Comparison of ENCODE assay signal across 18 cellular contexts in the genomic region with DNA sequence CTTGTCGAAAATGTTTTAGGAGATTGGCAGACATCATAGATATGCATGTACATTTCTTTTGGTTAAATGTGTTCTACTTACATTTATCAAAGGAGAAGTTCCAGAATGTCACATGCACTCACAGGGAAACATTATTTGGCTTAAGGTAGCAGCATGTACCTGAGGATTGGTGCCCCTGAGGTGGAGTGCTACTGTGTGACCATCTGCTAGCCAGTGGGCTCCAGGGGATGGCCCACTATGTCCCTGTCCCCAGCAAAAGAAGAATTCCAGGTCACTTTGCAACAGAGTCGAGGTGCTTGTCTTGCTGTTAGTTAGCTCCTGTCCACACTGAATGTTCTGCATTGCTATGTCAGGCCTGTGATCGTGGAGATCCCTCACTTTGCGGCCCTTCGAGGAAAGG.
DNase-seq lines count a peak whose midpoint lies in the region; ATAC-seq and TF ChIP-seq lines count a peak whose summit lies in the region.
"Had no signal": no experiment of that assay in that cellular context is flagged by ENCODE, and none has a peak within 500 bp of the region (broad histone marks: within the 10 kb centered on the region; RNA-seq: fewer than 3 reads in every experiment).

No MANE protein-coding gene starts in this region.

- H4K91ac ChIP-seq in H9 (ENCODE audit: insufficient read length, low read depth, low read length): no peak overlapping the region

- no peak overlapping the region for H4K8ac ChIP-seq in H9 (replicated peaks; ENCODE audit: insufficient read length, low read depth, low read length)

- no peaks in the 10 kb centered on the region for H3K79me2 ChIP-seq in H9 (ENCODE audit: insufficient read depth, low read length)

- H3K9ac ChIP-seq in H9 (ENCODE audit: extremely low read depth, insufficient read length, low read length): no peak overlapping the region
- H3K9ac ChIP-seq: GM23248 had no signal

- H3K36me3 Mint-ChIP-seq in H9 (ENCODE audit: insufficient read depth in 1 of 3, low read depth in 3 of 3) (peaks cover 8 to 46% (median 8%) of the 10 kb centered on the region in 3 experiments), glutamatergic neuron (ENCODE audit: unreplicated experiment) (peaks cover 16% of the 10 kb centered on the region)
- H3K36me3 Mint-ChIP-seq: CD4-positive, alpha-beta memory T cell had no signal

- H3K9me3 Mint-ChIP-seq in H9: no peaks in the 10 kb centered on the region
- H3K9me3 Mint-ChIP-seq in glutamatergic neuron (ENCODE audit: unreplicated experiment): peaks cover 11% of the 10 kb centered on the region
- H3K9me3 Mint-ChIP-seq: CD4-positive, alpha-beta memory T cell had no signal

- no peak overlapping the region for H3K18ac ChIP-seq in H9 (ENCODE audit: insufficient read length, low read depth, low read length)

- no peak overlapping the region for H2BK120ac ChIP-seq in H9 (ENCODE audit: low read depth, low read length, poor library complexity, severe bottlenecking)

- H3K9me3 ChIP-seq in H9 (ENCODE audit: control insufficient read depth, low read depth, low read length): no peaks in the 10 kb centered on the region
- H3K9me3 ChIP-seq: A549 had no signal

- H3T11ph ChIP-seq in H9 (ENCODE audit: low read length): no peak overlapping the region

- H4K5ac ChIP-seq in H9 (ENCODE audit: insufficient read length, low read depth, low read length): no peak overlapping the region

- no peak overlapping the region for H2BK12ac ChIP-seq in H9 (ENCODE audit: insufficient read length, low read depth, low read length)

- H4K20me1 ChIP-seq in H9 (ENCODE audit: control insufficient read depth, insufficient read depth, insufficient read length): no peaks in the 10 kb centered on the region

- no peak overlapping the region for H2BK5ac ChIP-seq in H9 (ENCODE audit: insufficient read length, low read length)

- H3K27ac Mint-ChIP-seq in H9 (peak overlapping the region in 1 of 3 experiments; percentile 8; a peak in 1 of 7 replicates), glutamatergic neuron (ENCODE audit: unreplicated experiment) (peak overlapping the region; percentile 4)
- H3K27ac Mint-ChIP-seq: CD4-positive, alpha-beta memory T cell had no signal

- no peak overlapping the region; the same call in 1 of the 2 replicates for H3K14ac ChIP-seq in H9 (ENCODE audit: insufficient read depth, low read length)

- no peak for TF ChIP-seq CTCF in H9 (conservative IDR thresholded peaks at IDR 0.05)
- no peak for TF ChIP-seq CTCF in glutamatergic neuron (IDR thresholded peaks at IDR 0.05; ENCODE audit: partially characterized antibody, unreplicated experiment)

- H3K27me3 Mint-ChIP-seq in H9 (ENCODE audit: low read depth) (no peaks in the 10 kb centered on the region), glutamatergic neuron (ENCODE audit: unreplicated experiment) (peaks cover 3% of the 10 kb centered on the region)

- H3K4me1 Mint-ChIP-seq in H9: peaks cover 14 to 27% of the 10 kb centered on the region in 2 experiments
- H3K4me1 Mint-ChIP-seq in glutamatergic neuron (ENCODE audit: low read depth, unreplicated experiment): peaks cover 11% of the 10 kb centered on the region
- H3K4me1 Mint-ChIP-seq: CD4-positive, alpha-beta memory T cell had no signal

- H3K4me2 ChIP-seq in H9 (ENCODE audit: insufficient read depth, insufficient read length, low read length): no peak overlapping the region
- H3K4me2 ChIP-seq: A549 had no signal

- no peak for ATAC-seq in GM19023 (IDR thresholded peaks at IDR 0.05; ENCODE audit: unreplicated experiment)
- ATAC-seq: A549, HCT116 had no signal

- no CpG with 5 or more reads among the region's 5 CpGs for WGBS in H9 (ENCODE audit: extremely low coverage, insufficient read length, low lambda C conversion rate)

- no peaks in the 10 kb centered on the region for H3K23me2 ChIP-seq in H9 (ENCODE audit: insufficient read length, low read depth, low read length, poor library complexity, severe bottlenecking)

- no peak overlapping the region for H2AFZ ChIP-seq in H9 (ENCODE audit: low read length)
- H2AFZ ChIP-seq: GM23248 had no signal

- peak overlapping the region; percentile 16 for H3K27ac ChIP-seq in H9 (ENCODE audit: insufficient read length, low read depth, low read length)
- H3K27ac ChIP-seq: A549, GM23248 had no signal

- H3K4me3 Mint-ChIP-seq in H9 (no peak overlapping the region), glutamatergic neuron (ENCODE audit: unreplicated experiment) (no peak overlapping the region)
- H3K4me3 Mint-ChIP-seq: CD4-positive, alpha-beta memory T cell had no signal

- no peak overlapping the region for H2BK15ac ChIP-seq in H9 (ENCODE audit: low read depth, low read length)

- H3K4me1 ChIP-seq in H9 (ENCODE audit: insufficient read depth, low read length): peaks cover 3% of the 10 kb centered on the region; the same call in 1 of the 2 replicates
- H3K4me1 ChIP-seq: A549 had no signal

- H3K79me1 ChIP-seq in H9 (ENCODE audit: insufficient read depth, low read depth, low read length, poor library complexity, severe bottlenecking): no peaks in the 10 kb centered on the region

- no peak for DNase-seq in H9
- DNase-seq in cerebellar cortex (ENCODE audit: low spot score): peak; percentile 88
- no peak for DNase-seq in glutamatergic neuron
- no peak for DNase-seq in AG20443 (ENCODE audit: low spot score)
- no peak for DNase-seq in MV-4-11 (lab: John Stamatoyannopoulos, UW)
- DNase-seq: 8988T; ACHN; Calu3; CD4-positive, alpha-beta memory T cell; COR-L47; DMS79; EL; GF-D8; GM23248; H7 had no signal

- no peak overlapping the region for H2AK5ac ChIP-seq in H9 (ENCODE audit: insufficient read length, low read length)

- H3K56ac ChIP-seq in H9 (ENCODE audit: insufficient read length, low read depth, low read length): no peak overlapping the region

- no peak overlapping the region for H3K4ac ChIP-seq in H9 (ENCODE audit: low read depth, low read length)

- H2BK20ac ChIP-seq in H9 (ENCODE audit: low read depth, low read length, poor library complexity, severe bottlenecking): no peak overlapping the region

- no peak overlapping the region for H3K23ac ChIP-seq in H9 (ENCODE audit: insufficient read length, low read depth, low read length)

- no peaks in the 10 kb centered on the region for H3K27me3 ChIP-seq in H9 (ENCODE audit: insufficient read depth, low read length)
